ENCODE assay signal across 9 cellular contexts in the genomic region with DNA sequence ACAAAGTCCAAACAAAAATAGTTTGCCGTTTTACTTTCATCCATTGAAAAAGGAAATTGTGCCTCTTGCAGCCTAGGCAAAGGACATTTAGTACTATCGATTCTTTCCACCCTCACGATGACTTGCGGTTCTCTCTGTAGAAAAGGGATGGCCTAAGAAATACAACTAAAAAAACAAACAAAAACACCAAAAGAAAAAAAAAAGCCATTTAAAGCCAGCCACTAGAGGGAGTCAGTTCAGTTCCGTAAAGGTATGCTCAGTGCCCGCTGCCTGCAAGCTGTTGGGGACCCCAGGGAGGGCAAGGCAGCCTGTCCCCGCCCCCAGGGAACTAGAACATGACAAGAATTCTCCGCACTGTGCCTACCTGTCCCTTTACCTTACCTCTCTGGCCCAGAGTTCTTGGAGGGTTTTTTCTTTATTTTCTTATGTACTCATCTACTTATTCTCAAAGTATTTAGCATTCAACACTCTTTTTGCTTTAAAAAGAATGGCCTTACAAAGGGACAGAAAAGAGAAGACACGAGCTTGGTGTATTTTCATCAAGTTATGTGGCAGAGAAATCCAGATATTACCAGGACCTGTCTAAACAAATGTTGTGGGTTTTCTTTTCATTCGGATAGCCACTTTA. TPM values are rescaled to one million over a fixed set of nuclear protein-coding genes. Genes with fewer than 3 reads are reported as not detected.
DNase-seq lines count a peak whose midpoint lies in the region; ATAC-seq and TF ChIP-seq lines count a peak whose summit lies in the region.
"Had no signal": no experiment of that assay in that cellular context is flagged by ENCODE, and none has a peak within 500 bp of the region (broad histone marks: within the 10 kb centered on the region; RNA-seq: fewer than 3 reads in every experiment).

No MANE protein-coding gene starts in this region.

- H3K27ac Mint-ChIP-seq in CD8-positive, alpha-beta T cell = no peak overlapping the region
- H3K27ac Mint-ChIP-seq in progenitor cell of endocrine pancreas = no peak overlapping the region

- no peak overlapping the region for H3K4me3 ChIP-seq in CD8-positive, alpha-beta T cell (ENCODE audit: low read depth, low read length)
- H3K4me3 ChIP-seq in foreskin fibroblast (ENCODE audit: low read depth in 1 of 2, low read length in 2 of 2) = peak overlapping the region in 1 of 2 donors; percentile 10

- H3K4me3 Mint-ChIP-seq in CD8-positive, alpha-beta T cell = no peak overlapping the region
- H3K4me3 Mint-ChIP-seq in progenitor cell of endocrine pancreas (ENCODE audit: low read depth) = no peak overlapping the region

- peaks cover 12% of the 10 kb centered on the region for H3K27me3 Mint-ChIP-seq in CD8-positive, alpha-beta T cell (ENCODE audit: low read depth)
- peaks cover 20% of the 10 kb centered on the region for H3K27me3 Mint-ChIP-seq in progenitor cell of endocrine pancreas

- H3K4me1 ChIP-seq in CD8-positive, alpha-beta T cell (ENCODE audit: insufficient read depth, low read length) = no peaks in the 10 kb centered on the region

- H3K27me3 ChIP-seq in CD8-positive, alpha-beta T cell (ENCODE audit: insufficient read depth, low read length) = no peaks in the 10 kb centered on the region

- TF ChIP-seq CTCF in CD8-positive, alpha-beta T cell (IDR thresholded peaks at IDR 0.05) = peak; percentile 80
- TF ChIP-seq CTCF in GM20000 (IDR thresholded peaks at IDR 0.05; ENCODE audit: extremely low read depth, missing control alignments) (peak; percentile 75), foreskin fibroblast (IDR thresholded peaks at IDR 0.05; ENCODE audit: low read depth, low read length) (peak; percentile 75), progenitor cell of endocrine pancreas (IDR thresholded peaks at IDR 0.05; ENCODE audit: unreplicated experiment) (peak; percentile 84)

- ATAC-seq in CD8-positive, alpha-beta T cell = peak; percentile 42
- ATAC-seq in HG02973 (IDR thresholded peaks at IDR 0.05; ENCODE audit: unreplicated experiment) = no peak

- H3K9me3 Mint-ChIP-seq in CD8-positive, alpha-beta T cell = no peaks in the 10 kb centered on the region
- no peaks in the 10 kb centered on the region for H3K9me3 Mint-ChIP-seq in progenitor cell of endocrine pancreas (ENCODE audit: low read depth)

- H3K36me3 ChIP-seq in CD8-positive, alpha-beta T cell (ENCODE audit: insufficient read depth, low read length) = no peaks in the 10 kb centered on the region

- POLR2A ChIA-PET in CD8-positive, alpha-beta T cell (lab: Charles Lee) = interaction anchor here (0.7 kb wide), 1 partner anchor 1378 kb away, joined by 7 read pairs; no protein-coding TSS in a partner anchor

- intact Hi-C loops in CD8-positive, alpha-beta T cell (cut with DNase I, micrococcal nuclease) = loop anchor here (1.0 kb wide), 1 partner anchor 376 kb away; no protein-coding TSS in a partner anchor

- no peak overlapping the region for H3K27ac ChIP-seq in CD8-positive, alpha-beta T cell (ENCODE audit: low read depth, low read length)

- H3K4me1 Mint-ChIP-seq in CD8-positive, alpha-beta T cell (ENCODE audit: low read depth) = peaks cover 3% of the 10 kb centered on the region
- H3K4me1 Mint-ChIP-seq in progenitor cell of endocrine pancreas (ENCODE audit: low read depth) = no peaks in the 10 kb centered on the region

- no peaks in the 10 kb centered on the region for H3K9me3 ChIP-seq in CD8-positive, alpha-beta T cell (ENCODE audit: low read length)

- CTCF ChIA-PET in CD8-positive, alpha-beta T cell (lab: Charles Lee) = interaction anchor here (0.6 to 3.9 kb wide), 12 partner anchors 8 to 418 kb away, joined by 3 to 53 read pairs (median 3); a partner anchor contains a TSS

- no peaks in the 10 kb centered on the region for H3K36me3 Mint-ChIP-seq in CD8-positive, alpha-beta T cell
- H3K36me3 Mint-ChIP-seq in progenitor cell of endocrine pancreas (ENCODE audit: insufficient read depth) = no peaks in the 10 kb centered on the region

- DNase-seq in CD8-positive, alpha-beta T cell = peak in 4 of 7 experiments; percentile 26 to 50 (median 40)
- DNase-seq in GM20000 (ENCODE audit: low spot score) (peak; percentile 80), NCI-H774 (lab: John Stamatoyannopoulos, UW) (peak; percentile 28), activated T-cell treated with anti-CD3 and anti-CD28 coated beads for 24 hours (ENCODE audit: low read depth) (peak; percentile 14), foreskin fibroblast (peak; percentile 45 to 79), progenitor cell of endocrine pancreas (ENCODE audit: low spot score, unreplicated experiment) (no peak), NCI-H510A treated with DMSO at 0.1 percent for 48 hours (lab: John Stamatoyannopoulos, UW) (no peak)

RNA-seq across cellular contexts. Expression of a gene that starts 29.9 kb away (rescaled TPM):
- total RNA-seq in CD8-positive, alpha-beta T cell = not detected
- 0.47 TPM in 1 of 2 replicates, not detected in the other for total RNA-seq in progenitor cell of endocrine pancreas
- total RNA-seq: T-helper 2 cell treated with Interferon-gamma antibody and Interleukin-4, amounts not matched to agents 100 ng/mL and 5 ng/mL, for 36 hours had no signal

Comparison
In these comparisons a context has a peak if more than half of its experiments do, and no peak if none do; other contexts are left out.
1. DNase-seq: peak in CD8-positive, alpha-beta T cell (4 of 7), GM20000 (single experiment), NCI-H774 (single experiment), activated T-cell treated with anti-CD3 and anti-CD28 coated beads for 24 hours (single experiment) and foreskin fibroblast (2 of 2); none in progenitor cell of endocrine pancreas (single experiment) and NCI-H510A treated with DMSO at 0.1 percent for 48 hours (single experiment).
2. Peak in every context shown above with its lines, with median percentiles within 50 percentile points of each other: CTCF ChIP-seq.